Comparison of ENCODE assay signal across 8 cellular contexts in the genomic region with DNA sequence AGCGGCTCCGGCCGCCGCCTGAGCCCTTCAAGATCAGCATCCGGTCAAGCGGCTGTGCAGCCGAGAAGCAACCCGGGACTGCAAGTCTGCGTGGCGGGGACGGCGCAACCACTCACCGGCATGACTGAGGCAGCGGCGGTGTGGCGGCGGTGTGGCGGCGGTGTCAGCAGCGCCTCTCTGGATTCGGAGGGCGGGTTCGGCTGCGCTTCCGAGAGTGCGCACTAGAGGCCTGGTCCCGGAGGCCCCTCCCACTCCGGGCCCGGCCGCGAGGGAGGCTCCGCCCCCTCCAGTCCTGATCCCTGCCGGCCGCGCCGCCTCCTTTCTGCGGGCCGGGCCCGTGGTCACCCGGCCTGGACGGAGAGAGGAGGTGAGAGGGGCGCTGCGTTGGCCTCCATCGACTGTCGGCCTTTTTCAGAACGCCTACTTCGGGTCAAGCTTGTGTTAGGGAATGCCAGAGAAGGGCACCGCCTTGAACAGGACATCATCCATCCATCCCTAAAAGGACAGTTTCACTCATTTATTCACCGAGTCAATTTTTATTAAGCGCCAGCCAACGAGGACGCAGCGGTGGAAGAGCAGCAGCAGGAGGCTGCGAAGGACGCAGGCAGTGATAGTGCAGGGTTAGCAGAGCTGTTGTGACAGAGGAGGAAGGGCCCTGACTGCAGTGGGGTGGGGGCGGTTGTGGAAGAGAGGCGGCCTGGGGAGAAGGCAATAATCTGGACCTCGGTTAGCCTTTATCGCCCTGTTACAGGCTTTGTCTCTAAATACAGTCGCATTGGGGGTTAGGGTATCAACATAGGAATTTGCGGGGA. TPM values are rescaled to one million over a fixed set of nuclear protein-coding genes. Genes with fewer than 3 reads are reported as not detected.
A peak's percentile ranks its signal among the peaks of the same experiment; 100 is the strongest.
DNase-seq lines count a peak whose midpoint lies in the region; ATAC-seq lines count a peak whose summit lies in the region.

A gene with protein sequence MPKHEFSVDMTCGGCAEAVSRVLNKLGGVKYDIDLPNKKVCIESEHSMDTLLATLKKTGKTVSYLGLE (minus strand): TSS at position 202 of the 812 bp plus-strand sequence. CDS start 80 bp downstream, at position 122.

- POLR2A ChIA-PET in CD8-positive, alpha-beta memory T cell (lab: Charles Lee), result interaction anchor here (1.1 to 5.7 kb wide), 2 partner anchors 13 to 19 kb away, joined by 3 to 81 read pairs; a partner anchor contains a TSS

- peaks cover 25% of the 10 kb centered on the region for H3K4me1 ChIP-seq in CD8-positive, alpha-beta memory T cell (ENCODE audit: insufficient read depth, low read length)
- H3K4me1 ChIP-seq in endocrine pancreas (ENCODE audit: control insufficient read depth, insufficient read depth, low read length) (peaks cover 4% of the 10 kb centered on the region), mesodermal cell (ENCODE audit: control insufficient read depth, insufficient read depth, low read length, poor library complexity, severe bottlenecking) (peaks cover 20% of the 10 kb centered on the region)

- H3K4me3 ChIP-seq in CD8-positive, alpha-beta memory T cell (ENCODE audit: low read length), result peak within 1 kb of the TSS; percentile 97
- H3K4me3 ChIP-seq in endocrine pancreas (ENCODE audit: control insufficient read depth, insufficient read depth, low read length), result peak within 1 kb of the TSS; percentile 48
- peak within 1 kb of the TSS; percentile 97 for H3K4me3 ChIP-seq in mesodermal cell (ENCODE audit: extremely low read depth, insufficient read depth, low read length, poor library complexity, severe bottlenecking)

- ATAC-seq in GM19397 (IDR thresholded peaks at IDR 0.05; ENCODE audit: unreplicated experiment) (peak; percentile 96), HG03565 (IDR thresholded peaks at IDR 0.05; ENCODE audit: unreplicated experiment) (peak; percentile 93)

- 4 to 15% methylated on average over 8 to 46 of the region's 61 CpGs for WGBS in mesodermal cell (ENCODE audit: insufficient coverage in 2 of 2), 2 experiments

- H3K4me1 Mint-ChIP-seq in CD8-positive, alpha-beta memory T cell, result peaks cover 32 to 45% (median 39%) of the 10 kb centered on the region in 3 donors

- H3K27ac Mint-ChIP-seq in CD8-positive, alpha-beta memory T cell, result peak within 1 kb of the TSS; percentile 89 to 99 (median 92)

- H3K36me3 ChIP-seq in CD8-positive, alpha-beta memory T cell (ENCODE audit: insufficient read depth, low read length), result no peaks in the 10 kb centered on the region
- H3K36me3 ChIP-seq in endocrine pancreas (ENCODE audit: control insufficient read depth, insufficient read depth, low read length) (no peaks in the 10 kb centered on the region), mesodermal cell (ENCODE audit: control insufficient read depth, insufficient read depth, low read length) (peaks cover 4% of the 10 kb centered on the region)

- peak within 1 kb of the TSS; percentile 82 for H3K27ac ChIP-seq in CD8-positive, alpha-beta memory T cell (ENCODE audit: low read depth, low read length)
- peak within 1 kb of the TSS; percentile 82 for H3K27ac ChIP-seq in mesodermal cell (ENCODE audit: low read depth, low read length, severe bottlenecking)

- H3K9me3 ChIP-seq in CD8-positive, alpha-beta memory T cell (ENCODE audit: low read length), result no peaks in the 10 kb centered on the region
- H3K9me3 ChIP-seq in endocrine pancreas (ENCODE audit: control insufficient read depth, low read length) (no peaks in the 10 kb centered on the region), mesodermal cell (ENCODE audit: control insufficient read depth, low read length) (no peaks in the 10 kb centered on the region)

- peak within 1 kb of the TSS; percentile 82 to 97 (median 92) for H3K4me3 Mint-ChIP-seq in CD8-positive, alpha-beta memory T cell

- peaks cover 0 to 6% (median 3%) of the 10 kb centered on the region in 3 donors for H3K36me3 Mint-ChIP-seq in CD8-positive, alpha-beta memory T cell

- no peaks in the 10 kb centered on the region for H3K9me3 Mint-ChIP-seq in CD8-positive, alpha-beta memory T cell

- no peaks in the 10 kb centered on the region for H3K27me3 ChIP-seq in CD8-positive, alpha-beta memory T cell (ENCODE audit: insufficient read depth, low read length, poor library complexity, severe bottlenecking)
- no peaks in the 10 kb centered on the region for H3K27me3 ChIP-seq in endocrine pancreas (ENCODE audit: control insufficient read depth, insufficient read depth, low read length)

- no peaks in the 10 kb centered on the region for H3K27me3 Mint-ChIP-seq in CD8-positive, alpha-beta memory T cell

- H3K9ac ChIP-seq in endocrine pancreas (ENCODE audit: control insufficient read depth, insufficient read depth, low read length), result peak within 1 kb of the TSS; percentile 82

- DNase-seq in CD8-positive, alpha-beta memory T cell, result peak; percentile 88 to 93 (median 89)
- peak; percentile 78 for DNase-seq in NOMO-1 treated with dmso at 0.1 percent for 144 hours (lab: John Stamatoyannopoulos, UW; ENCODE audit: unreplicated experiment)
- peak; percentile 61 for DNase-seq in activated CD8-positive, alpha-beta memory T cell treated with anti-CD3 and anti-CD28 coated beads, Interleukin-2, amount 50 U/mL, for 1 hour (ENCODE audit: extremely low read depth)
- peak; percentile 80 to 83 for DNase-seq in stimulated activated CD8-positive, alpha-beta memory T cell treated with anti-CD3 and anti-CD28 coated beads, Interleukin-15, amount 100 ng/mL, for 4 hours (ENCODE audit: low read depth in 2 of 2)

- CTCF ChIA-PET in CD8-positive, alpha-beta memory T cell (lab: Charles Lee), result interaction anchor here (1.3 to 4.6 kb wide), 2 partner anchors 9 to 12 kb away, joined by 3 to 25 read pairs; a partner anchor contains a TSS

RNA-seq across cellular contexts. Expression of the gene that starts here (rescaled TPM):
- 100 to 1,000 TPM in 1 of 2 experiments, 10 to 100 TPM in 1; 91.0 to 103 TPM for total RNA-seq in CD8-positive, alpha-beta memory T cell
- polyA plus RNA-seq in CD8-positive, alpha-beta memory T cell, result 67.7 TPM
- 123 TPM for polyA plus RNA-seq in mesodermal cell (2013, experiment 1 of 2)
- 103 TPM for polyA plus RNA-seq in mesodermal cell (2013, experiment 2 of 2)

Comparison
In these comparisons a context has a peak if more than half of its experiments do, and no peak if none do; other contexts are left out.
1. Peak in every context shown above with its lines: DNase-seq, ATAC-seq, H3K4me3 ChIP-seq and H3K27ac ChIP-seq.